Comparison of ENCODE assay signal across 1 cellular context in the genomic region with DNA sequence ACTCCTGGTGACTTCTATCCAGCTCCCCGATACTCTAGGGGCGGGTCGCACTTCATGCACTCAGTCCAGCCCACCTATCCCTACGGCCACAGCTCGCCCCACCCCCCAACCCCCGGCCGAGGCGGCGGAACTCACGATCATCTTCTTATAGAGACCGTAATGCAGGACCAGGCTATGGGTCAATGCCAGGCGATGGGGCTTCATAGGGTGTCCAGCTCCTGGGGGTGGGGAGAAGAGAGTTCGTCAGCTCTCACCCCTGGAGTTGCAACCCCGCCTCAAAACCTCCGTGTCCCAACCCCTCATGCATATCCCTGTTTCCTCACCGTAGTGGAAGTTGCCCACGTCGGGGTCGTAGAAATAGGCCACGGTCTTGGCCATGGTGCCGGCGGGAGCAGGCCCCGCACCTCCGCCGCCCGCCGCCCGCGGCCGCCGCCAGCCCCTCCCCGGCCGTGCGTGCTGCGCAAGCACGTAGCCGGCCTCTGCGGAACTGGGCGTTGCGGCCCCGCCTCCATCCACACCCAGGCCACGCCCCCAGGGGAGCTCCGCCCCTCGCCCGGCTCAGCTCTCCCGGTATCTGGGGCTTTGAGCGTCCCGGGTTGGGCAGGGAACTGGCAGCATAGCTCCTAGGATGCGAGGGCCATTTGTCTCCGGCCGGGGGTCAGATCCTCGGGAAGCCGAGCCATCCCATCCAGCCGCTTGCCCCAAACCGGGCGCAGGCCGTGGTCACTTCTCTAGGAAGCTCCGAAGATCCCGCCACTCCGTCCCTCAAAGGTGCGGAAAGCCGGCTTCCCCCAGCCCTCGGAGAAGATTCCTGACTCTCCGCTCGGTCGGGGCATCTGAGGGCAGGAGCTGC.
TF ChIP-seq lines count a peak whose summit lies in the region.

A gene (minus strand): TSS at position 437 of the 853 bp plus-strand sequence. CDS start 59 bp downstream, at position 378.
A gene with protein sequence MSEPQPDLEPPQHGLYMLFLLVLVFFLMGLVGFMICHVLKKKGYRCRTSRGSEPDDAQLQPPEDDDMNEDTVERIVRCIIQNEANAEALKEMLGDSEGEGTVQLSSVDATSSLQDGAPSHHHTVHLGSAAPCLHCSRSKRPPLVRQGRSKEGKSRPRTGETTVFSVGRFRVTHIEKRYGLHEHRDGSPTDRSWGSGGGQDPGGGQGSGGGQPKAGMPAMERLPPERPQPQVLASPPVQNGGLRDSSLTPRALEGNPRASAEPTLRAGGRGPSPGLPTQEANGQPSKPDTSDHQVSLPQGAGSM (plus strand): TSS at position 585 of the 853 bp plus-strand sequence. CDS start 1,229 bp downstream, outside the sequence.

TF ChIP-seq in HepG2, 621 proteins besides CTCF, POLR2A, EP300 and RAD21 (continued from another document and continues in another):
- TF ChIP-seq MYNN (CRISPR knock-in tag; IDR thresholded peaks at IDR 0.05; ENCODE audit: low read depth), result no peak
- TF ChIP-seq, protein P1, sequence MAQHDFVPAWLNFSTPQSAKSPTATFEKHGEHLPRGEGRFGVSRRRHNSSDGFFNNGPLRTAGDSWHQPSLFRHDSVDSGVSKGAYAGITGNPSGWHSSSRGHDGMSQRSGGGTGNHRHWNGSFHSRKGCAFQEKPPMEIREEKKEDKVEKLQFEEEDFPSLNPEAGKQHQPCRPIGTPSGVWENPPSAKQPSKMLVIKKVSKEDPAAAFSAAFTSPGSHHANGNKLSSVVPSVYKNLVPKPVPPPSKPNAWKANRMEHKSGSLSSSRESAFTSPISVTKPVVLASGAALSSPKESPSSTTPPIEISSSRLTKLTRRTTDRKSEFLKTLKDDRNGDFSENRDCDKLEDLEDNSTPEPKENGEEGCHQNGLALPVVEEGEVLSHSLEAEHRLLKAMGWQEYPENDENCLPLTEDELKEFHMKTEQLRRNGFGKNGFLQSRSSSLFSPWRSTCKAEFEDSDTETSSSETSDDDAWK (CRISPR knock-in tag; IDR thresholded peaks at IDR 0.05), result no peak
- TF ChIP-seq ZNF562 (CRISPR knock-in tag; IDR thresholded peaks at IDR 0.05; ENCODE audit: borderline replicate concordance), result no peak
- TF ChIP-seq, protein P2, sequence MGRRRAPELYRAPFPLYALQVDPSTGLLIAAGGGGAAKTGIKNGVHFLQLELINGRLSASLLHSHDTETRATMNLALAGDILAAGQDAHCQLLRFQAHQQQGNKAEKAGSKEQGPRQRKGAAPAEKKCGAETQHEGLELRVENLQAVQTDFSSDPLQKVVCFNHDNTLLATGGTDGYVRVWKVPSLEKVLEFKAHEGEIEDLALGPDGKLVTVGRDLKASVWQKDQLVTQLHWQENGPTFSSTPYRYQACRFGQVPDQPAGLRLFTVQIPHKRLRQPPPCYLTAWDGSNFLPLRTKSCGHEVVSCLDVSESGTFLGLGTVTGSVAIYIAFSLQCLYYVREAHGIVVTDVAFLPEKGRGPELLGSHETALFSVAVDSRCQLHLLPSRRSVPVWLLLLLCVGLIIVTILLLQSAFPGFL (CRISPR knock-in tag; IDR thresholded peaks at IDR 0.05), result no peak
- no peak for TF ChIP-seq HMGA1 (CRISPR knock-in tag; conservative IDR thresholded peaks at IDR 0.05)
- TF ChIP-seq, protein P3, sequence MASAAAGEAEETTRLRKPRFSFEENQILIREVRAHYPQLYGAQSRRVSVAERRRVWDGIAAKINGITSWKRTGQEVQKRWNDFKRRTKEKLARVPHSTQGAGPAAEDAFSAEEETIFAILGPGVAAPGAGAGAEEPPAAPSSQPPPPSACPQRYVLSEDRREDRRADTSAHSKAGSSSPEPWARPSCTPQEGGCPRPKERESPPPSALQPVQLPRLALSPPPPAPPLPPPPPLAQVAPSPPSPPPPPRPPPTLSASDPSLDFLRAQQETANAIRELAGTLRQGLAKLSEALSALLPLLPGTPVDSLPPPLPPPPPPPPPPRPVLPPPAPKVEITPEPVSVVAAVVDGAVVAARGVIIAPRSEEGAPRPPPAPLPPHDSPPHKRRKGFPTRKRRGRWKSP (CRISPR knock-in tag; IDR thresholded peaks at IDR 0.05), result no peak; the same call in 1 of the 2 replicates
- 0 out of 2 replicates have a peak, but pooled peaks have one; percentile 27 for TF ChIP-seq ZNF160 (CRISPR knock-in tag; IDR thresholded peaks at IDR 0.05)
- TF ChIP-seq SKI (IDR thresholded peaks at IDR 0.05; ENCODE audit: partially characterized antibody), result no peak
- no peak for TF ChIP-seq ZIK1 (CRISPR knock-in tag; IDR thresholded peaks at IDR 0.05; ENCODE audit: borderline replicate concordance, low read depth)
- no peak for TF ChIP-seq MAFK (conservative IDR thresholded peaks at IDR 0.05 in 1 of 2, IDR thresholded peaks at IDR 0.05 in 1 of 2; ENCODE audit: low read length in 2 of 2)
- TF ChIP-seq, protein P4, sequence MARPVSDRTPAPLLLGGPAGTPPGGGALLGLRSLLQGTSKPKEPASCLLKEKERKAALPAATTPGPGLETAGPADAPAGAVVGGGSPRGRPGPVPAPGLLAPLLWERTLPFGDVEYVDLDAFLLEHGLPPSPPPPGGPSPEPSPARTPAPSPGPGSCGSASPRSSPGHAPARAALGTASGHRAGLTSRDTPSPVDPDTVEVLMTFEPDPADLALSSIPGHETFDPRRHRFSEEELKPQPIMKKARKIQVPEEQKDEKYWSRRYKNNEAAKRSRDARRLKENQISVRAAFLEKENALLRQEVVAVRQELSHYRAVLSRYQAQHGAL (CRISPR knock-in tag; IDR thresholded peaks at IDR 0.05; ENCODE audit: not compliant biosample characterization), result no peak
- TF ChIP-seq ZNF644 (CRISPR knock-in tag; IDR thresholded peaks at IDR 0.05; ENCODE audit: low read depth), result no peak
- TF ChIP-seq ZNF709 (CRISPR knock-in tag; IDR thresholded peaks at IDR 0.05), result no peak; the same call in none of the 2 replicates
- TF ChIP-seq, protein P5, sequence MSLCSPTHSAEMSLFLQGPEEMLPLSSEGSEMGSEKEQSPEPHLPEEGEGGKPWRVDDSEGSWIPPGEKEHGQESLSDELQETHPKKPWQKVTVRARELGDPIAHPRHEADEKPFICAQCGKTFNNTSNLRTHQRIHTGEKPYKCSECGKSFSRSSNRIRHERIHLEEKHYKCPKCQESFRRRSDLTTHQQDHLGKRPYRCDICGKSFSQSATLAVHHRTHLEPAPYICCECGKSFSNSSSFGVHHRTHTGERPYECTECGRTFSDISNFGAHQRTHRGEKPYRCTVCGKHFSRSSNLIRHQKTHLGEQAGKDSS (CRISPR knock-in tag; IDR thresholded peaks at IDR 0.05; ENCODE audit: borderline replicate concordance, low read depth), result 0 out of 2 replicates have a peak, but pooled peaks have one; percentile 22
- no peak for TF ChIP-seq ZBTB3 (CRISPR knock-in tag; IDR thresholded peaks at IDR 0.05; ENCODE audit: borderline replicate concordance, low read depth)
- no peak for TF ChIP-seq ZNF605 (CRISPR knock-in tag; IDR thresholded peaks at IDR 0.05)
- no peak for TF ChIP-seq DNMT3B (CRISPR knock-in tag; conservative IDR thresholded peaks at IDR 0.05)
- no peak for TF ChIP-seq NFKBIZ (CRISPR knock-in tag; IDR thresholded peaks at IDR 0.05)
- no peak for TF ChIP-seq KMT2B (CRISPR knock-in tag; IDR thresholded peaks at IDR 0.05)
- TF ChIP-seq, protein P6, sequence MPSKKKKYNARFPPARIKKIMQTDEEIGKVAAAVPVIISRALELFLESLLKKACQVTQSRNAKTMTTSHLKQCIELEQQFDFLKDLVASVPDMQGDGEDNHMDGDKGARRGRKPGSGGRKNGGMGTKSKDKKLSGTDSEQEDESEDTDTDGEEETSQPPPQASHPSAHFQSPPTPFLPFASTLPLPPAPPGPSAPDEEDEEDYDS (CRISPR knock-in tag; IDR thresholded peaks at IDR 0.05), result peak; percentile 40; the same call in 1 of the 2 replicates
- no peak for TF ChIP-seq ESRRA (CRISPR knock-in tag; IDR thresholded peaks at IDR 0.05; ENCODE audit: low read depth)
- TF ChIP-seq TBP (CRISPR knock-in tag; IDR thresholded peaks at IDR 0.05), result no peak
- TF ChIP-seq ZNF264 (CRISPR knock-in tag; IDR thresholded peaks at IDR 0.05), result no peak
- no peak for TF ChIP-seq SMC3 (IDR thresholded peaks at IDR 0.05; ENCODE audit: low read length)
- TF ChIP-seq RFX1 (IDR thresholded peaks at IDR 0.05), result no peak
- no peak for TF ChIP-seq ZNF615 (CRISPR knock-in tag; IDR thresholded peaks at IDR 0.05; ENCODE audit: borderline replicate concordance)
- no peak for TF ChIP-seq ZNF780A (CRISPR knock-in tag; IDR thresholded peaks at IDR 0.05)
- peak; percentile 38; the same call in 1 of the 2 replicates for TF ChIP-seq ARNT2 (CRISPR knock-in tag; IDR thresholded peaks at IDR 0.05; ENCODE audit: low read depth)
- TF ChIP-seq RFXAP (CRISPR knock-in tag; IDR thresholded peaks at IDR 0.05; ENCODE audit: borderline replicate concordance), result peak; percentile 79; the same call in 1 of the 2 replicates
- TF ChIP-seq IKZF1 (IDR thresholded peaks at IDR 0.05), result no peak
- no peak for TF ChIP-seq ZSCAN30 (CRISPR knock-in tag; IDR thresholded peaks at IDR 0.05)
- TF ChIP-seq ZNF234 (CRISPR knock-in tag; conservative IDR thresholded peaks at IDR 0.05), result no peak
- no peak for TF ChIP-seq ZNF670 (CRISPR knock-in tag; IDR thresholded peaks at IDR 0.05; ENCODE audit: borderline replicate concordance)
- TF ChIP-seq, protein P7, sequence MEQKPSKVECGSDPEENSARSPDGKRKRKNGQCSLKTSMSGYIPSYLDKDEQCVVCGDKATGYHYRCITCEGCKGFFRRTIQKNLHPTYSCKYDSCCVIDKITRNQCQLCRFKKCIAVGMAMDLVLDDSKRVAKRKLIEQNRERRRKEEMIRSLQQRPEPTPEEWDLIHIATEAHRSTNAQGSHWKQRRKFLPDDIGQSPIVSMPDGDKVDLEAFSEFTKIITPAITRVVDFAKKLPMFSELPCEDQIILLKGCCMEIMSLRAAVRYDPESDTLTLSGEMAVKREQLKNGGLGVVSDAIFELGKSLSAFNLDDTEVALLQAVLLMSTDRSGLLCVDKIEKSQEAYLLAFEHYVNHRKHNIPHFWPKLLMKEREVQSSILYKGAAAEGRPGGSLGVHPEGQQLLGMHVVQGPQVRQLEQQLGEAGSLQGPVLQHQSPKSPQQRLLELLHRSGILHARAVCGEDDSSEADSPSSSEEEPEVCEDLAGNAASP (CRISPR knock-in tag; IDR thresholded peaks at IDR 0.05; ENCODE audit: borderline replicate concordance), result no peak
- TF ChIP-seq, protein P8, sequence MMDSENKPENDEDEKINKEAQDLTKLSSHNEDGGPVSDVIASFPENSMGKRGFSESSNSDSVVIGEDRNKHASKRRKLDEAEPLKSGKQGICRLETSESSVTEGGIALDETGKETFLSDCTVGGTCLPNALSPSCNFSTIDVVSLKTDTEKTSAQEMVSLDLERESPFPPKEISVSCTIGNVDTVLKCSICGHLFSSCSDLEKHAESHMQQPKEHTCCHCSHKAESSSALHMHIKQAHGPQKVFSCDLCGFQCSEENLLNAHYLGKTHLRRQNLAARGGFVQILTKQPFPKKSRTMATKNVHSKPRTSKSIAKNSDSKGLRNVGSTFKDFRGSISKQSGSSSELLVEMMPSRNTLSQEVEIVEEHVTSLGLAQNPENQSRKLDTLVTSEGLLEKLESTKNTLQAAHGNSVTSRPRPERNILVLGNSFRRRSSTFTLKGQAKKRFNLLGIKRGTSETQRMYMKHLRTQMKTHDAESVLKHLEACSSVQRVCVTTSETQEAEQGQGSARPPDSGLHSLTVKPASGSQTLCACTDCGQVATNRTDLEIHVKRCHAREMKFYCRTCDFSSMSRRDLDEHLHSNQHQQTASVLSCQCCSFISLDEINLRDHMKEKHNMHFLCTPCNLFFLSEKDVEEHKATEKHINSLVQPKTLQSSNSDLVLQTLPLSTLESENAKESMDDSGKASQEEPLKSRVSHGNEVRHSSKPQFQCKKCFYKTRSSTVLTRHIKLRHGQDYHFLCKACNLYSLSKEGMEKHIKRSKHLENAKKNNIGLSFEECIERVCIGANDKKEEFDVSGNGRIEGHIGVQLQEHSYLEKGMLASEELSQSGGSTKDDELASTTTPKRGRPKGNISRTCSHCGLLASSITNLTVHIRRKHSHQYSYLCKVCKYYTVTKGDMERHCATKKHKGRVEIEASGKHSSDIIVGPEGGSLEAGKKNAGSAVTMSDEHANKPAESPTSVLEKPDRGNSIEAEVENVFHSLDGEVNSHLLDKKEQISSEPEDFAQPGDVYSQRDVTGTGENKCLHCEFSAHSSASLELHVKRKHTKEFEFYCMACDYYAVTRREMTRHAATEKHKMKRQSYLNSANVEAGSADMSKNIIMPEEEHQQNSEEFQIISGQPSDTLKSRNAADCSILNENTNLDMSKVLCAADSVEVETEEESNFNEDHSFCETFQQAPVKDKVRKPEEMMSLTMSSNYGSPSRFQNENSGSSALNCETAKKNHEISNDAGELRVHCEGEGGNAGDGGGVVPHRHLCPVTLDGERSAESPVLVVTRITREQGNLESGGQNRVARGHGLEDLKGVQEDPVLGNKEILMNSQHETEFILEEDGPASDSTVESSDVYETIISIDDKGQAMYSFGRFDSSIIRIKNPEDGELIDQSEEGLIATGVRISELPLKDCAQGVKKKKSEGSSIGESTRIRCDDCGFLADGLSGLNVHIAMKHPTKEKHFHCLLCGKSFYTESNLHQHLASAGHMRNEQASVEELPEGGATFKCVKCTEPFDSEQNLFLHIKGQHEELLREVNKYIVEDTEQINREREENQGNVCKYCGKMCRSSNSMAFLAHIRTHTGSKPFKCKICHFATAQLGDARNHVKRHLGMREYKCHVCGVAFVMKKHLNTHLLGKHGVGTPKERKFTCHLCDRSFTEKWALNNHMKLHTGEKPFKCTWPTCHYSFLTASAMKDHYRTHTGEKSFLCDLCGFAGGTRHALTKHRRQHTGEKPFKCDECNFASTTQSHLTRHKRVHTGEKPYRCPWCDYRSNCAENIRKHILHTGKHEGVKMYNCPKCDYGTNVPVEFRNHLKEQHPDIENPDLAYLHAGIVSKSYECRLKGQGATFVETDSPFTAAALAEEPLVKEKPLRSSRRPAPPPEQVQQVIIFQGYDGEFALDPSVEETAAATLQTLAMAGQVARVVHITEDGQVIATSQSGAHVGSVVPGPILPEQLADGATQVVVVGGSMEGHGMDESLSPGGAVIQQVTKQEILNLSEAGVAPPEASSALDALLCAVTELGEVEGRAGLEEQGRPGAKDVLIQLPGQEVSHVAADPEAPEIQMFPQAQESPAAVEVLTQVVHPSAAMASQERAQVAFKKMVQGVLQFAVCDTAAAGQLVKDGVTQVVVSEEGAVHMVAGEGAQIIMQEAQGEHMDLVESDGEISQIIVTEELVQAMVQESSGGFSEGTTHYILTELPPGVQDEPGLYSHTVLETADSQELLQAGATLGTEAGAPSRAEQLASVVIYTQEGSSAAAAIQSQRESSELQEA (CRISPR knock-in tag; IDR thresholded peaks at IDR 0.05; ENCODE audit: not compliant biosample characterization), result peak; percentile 11
- TF ChIP-seq FOXA3 (CRISPR knock-in tag; IDR thresholded peaks at IDR 0.05), result no peak; the same call in 1 of the 2 replicates
- TF ChIP-seq, protein P9, sequence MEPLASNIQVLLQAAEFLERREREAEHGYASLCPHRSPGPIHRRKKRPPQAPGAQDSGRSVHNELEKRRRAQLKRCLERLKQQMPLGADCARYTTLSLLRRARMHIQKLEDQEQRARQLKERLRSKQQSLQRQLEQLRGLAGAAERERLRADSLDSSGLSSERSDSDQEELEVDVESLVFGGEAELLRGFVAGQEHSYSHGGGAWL (CRISPR knock-in tag; IDR thresholded peaks at IDR 0.05), result no peak
- TF ChIP-seq ZNF451 (CRISPR knock-in tag; IDR thresholded peaks at IDR 0.05), result peak; percentile 57; the same call in 1 of the 2 replicates
- no peak for TF ChIP-seq ZNF180 (CRISPR knock-in tag; IDR thresholded peaks at IDR 0.05; ENCODE audit: borderline replicate concordance, low read depth)
- no peak for TF ChIP-seq RFXANK (CRISPR knock-in tag; IDR thresholded peaks at IDR 0.05)
- no peak for TF ChIP-seq ZBTB7B (CRISPR knock-in tag; IDR thresholded peaks at IDR 0.05)
- TF ChIP-seq TAF1 (CRISPR knock-in tag; IDR thresholded peaks at IDR 0.05), result peak; percentile 46; the same call in 1 of the 2 replicates
- no peak for TF ChIP-seq RFX3 (CRISPR knock-in tag; IDR thresholded peaks at IDR 0.05)
